In the genomic region with DNA sequence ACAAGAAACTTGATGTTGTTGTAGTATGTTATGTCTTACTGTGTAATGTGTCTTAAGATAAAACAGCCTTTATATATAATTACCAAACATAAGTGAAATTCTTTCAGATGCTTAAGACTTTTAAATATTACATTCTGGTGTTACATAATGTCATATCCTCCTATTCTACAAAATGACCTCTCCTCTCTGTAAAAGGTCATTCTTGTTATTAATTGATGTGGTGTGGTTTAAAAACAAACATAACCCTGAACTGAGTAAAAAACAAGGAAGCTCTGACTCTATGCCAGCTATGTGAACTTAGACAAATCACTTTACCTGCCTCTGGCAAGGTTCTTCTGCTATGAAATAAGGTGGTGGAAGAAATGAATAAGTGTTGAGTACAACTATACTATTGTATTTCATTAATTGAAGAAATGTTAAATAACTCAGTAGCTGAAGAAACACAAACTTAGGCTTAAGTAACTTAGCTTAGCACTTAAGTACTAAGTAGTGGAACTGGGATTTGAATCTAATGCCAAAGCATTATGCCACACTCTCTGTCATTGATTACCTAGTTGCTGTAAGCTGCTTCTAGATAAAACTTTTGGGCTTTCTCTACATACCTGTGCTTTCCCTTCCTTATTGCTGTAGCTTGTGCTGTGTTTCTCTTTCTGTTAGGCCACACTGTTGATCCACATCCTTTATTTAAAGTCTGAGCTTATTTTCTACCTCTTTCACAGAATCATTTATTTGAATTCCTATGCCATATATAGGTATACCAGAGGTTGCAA, we compare ENCODE assay signal across 9 cellular contexts. TPM values are rescaled to one million over a fixed set of nuclear protein-coding genes. Genes with fewer than 3 reads are reported as not detected.
DNase-seq lines count a peak whose midpoint lies in the region; ATAC-seq and TF ChIP-seq lines count a peak whose summit lies in the region.
"Had no signal": no experiment of that assay in that cellular context is flagged by ENCODE, and none has a peak within 500 bp of the region (broad histone marks: within the 10 kb centered on the region; RNA-seq: fewer than 3 reads in every experiment).

No MANE protein-coding gene starts in this region.

- TF ChIP-seq CTCF in upper lobe of left lung (IDR thresholded peaks at IDR 0.05) (no peak), GM20000 (IDR thresholded peaks at IDR 0.05; ENCODE audit: extremely low read depth, missing control alignments) (no peak)

- H3K27me3 ChIP-seq in HUES64 (ENCODE audit: insufficient read depth, low read length) (no peaks in the 10 kb centered on the region), muscle layer of duodenum (ENCODE audit: low read depth, low read length) (no peaks in the 10 kb centered on the region), upper lobe of left lung (no peaks in the 10 kb centered on the region), MG63 (no peaks in the 10 kb centered on the region)

- DNase-seq in dermis blood vessel endothelial cell (peak; percentile 47), upper lobe of left lung (no peak), MG63 (no peak), GM20000 (ENCODE audit: low spot score) (no peak)
- no peak for DNase-seq in stimulated activated CD4-positive, alpha-beta T cell treated with anti-CD3 and anti-CD28 coated beads, Interleukin-4, amount 100 ng/mL, for 4 hours
- DNase-seq: NCI-H446 had no signal

- H3K36me3 ChIP-seq in HUES64 (ENCODE audit: insufficient read depth, low read length) (no peaks in the 10 kb centered on the region), muscle layer of duodenum (ENCODE audit: control insufficient read depth in 1 of 2, insufficient read depth in 2 of 2, low read length in 2 of 2) (no peaks in the 10 kb centered on the region), upper lobe of left lung (no peaks in the 10 kb centered on the region), MG63 (peaks cover 22% of the 10 kb centered on the region)

- H3K4me3 ChIP-seq in HUES64 (ENCODE audit: low read length) = no peak overlapping the region
- peak overlapping the region; percentile 35 to 87 for H3K4me3 ChIP-seq in muscle layer of duodenum (ENCODE audit: low read depth in 1 of 2, low read length in 2 of 2)
- H3K4me3 ChIP-seq in upper lobe of left lung = no peak overlapping the region
- no peak overlapping the region for H3K4me3 ChIP-seq in MG63

- ATAC-seq in upper lobe of left lung (ENCODE audit: low FRiP score in 2 of 2) = no peak

- H3K9me3 ChIP-seq in HUES64 (ENCODE audit: insufficient read depth, low read depth, low read length) (no peaks in the 10 kb centered on the region), muscle layer of duodenum (ENCODE audit: control insufficient read depth in 1 of 2, low read length in 2 of 2) (no peaks in the 10 kb centered on the region), upper lobe of left lung (no peaks in the 10 kb centered on the region), MG63 (no peaks in the 10 kb centered on the region)

- H3K27ac ChIP-seq in HUES64 (ENCODE audit: low read depth, low read length) (peak overlapping the region; percentile 39; the same call in 1 of the 2 replicates), muscle layer of duodenum (ENCODE audit: low read length) (peak overlapping the region; percentile 65), upper lobe of left lung (peak overlapping the region; percentile 2 to 55 (median 28))

- H3K9ac ChIP-seq in HUES64 (ENCODE audit: low read depth, low read length) = 0 out of 2 replicates have a peak overlapping the region, but pooled peaks have one; percentile 8

- H3K4me1 ChIP-seq in HUES64 (ENCODE audit: insufficient read depth, low read length) (peaks cover 41% of the 10 kb centered on the region), muscle layer of duodenum (ENCODE audit: control insufficient read depth in 1 of 2, insufficient read depth in 2 of 2, low read length in 2 of 2) (peaks cover 8 to 13% of the 10 kb centered on the region in 2 donors), upper lobe of left lung (peaks cover 8 to 18% (median 12%) of the 10 kb centered on the region in 4 donors)

- no peak for TF ChIP-seq EP300 in upper lobe of left lung (IDR thresholded peaks at IDR 0.05)

- TF ChIP-seq POLR2A in upper lobe of left lung (IDR thresholded peaks at IDR 0.05) = no peak

RNA-seq across cellular contexts. Expression of a gene that starts 0.9 kb away (rescaled TPM):
- 0.15 TPM for polyA plus RNA-seq in HUES64 (2013, experiment 1 of 2)
- polyA plus RNA-seq in HUES64 (2013, experiment 2 of 2) = 0.76 TPM
- total RNA-seq in dermis blood vessel endothelial cell (not detected in 2 replicates), upper lobe of left lung (10 to 100 TPM in 3 of 6 donors, 1 to 10 TPM in 3; 4.9 to 22.8 (median 15.8) TPM)
- 0.46 TPM in 1 of 2 replicates, not detected in the other for total RNA-seq in MG63 (2014; rRNA removed; shearing (Covaris generic); ENCODE audit: low replicate concordance)
- total RNA-seq: activated T-helper 1 cell treated with anti-CD3 and anti-CD28 coated beads, Interleukin-12 subunit alpha, Interleukin-12 subunit beta, Interleukin-2, Interleukin-4 antibody, amounts not matched to agents 30 ng/mL and 10 ng/mL and 1 ng/mL, durations not matched to agents 14 hours and 24 hours and 36 hours had no signal

Comparison
In these comparisons a context has a peak if more than half of its experiments do, and no peak if none do; other contexts are left out.
1. H3K4me3 ChIP-seq: peak in muscle layer of duodenum (2 of 2); none in HUES64 (single experiment), upper lobe of left lung (0 of 4) and MG63 (single experiment).
2. Peak in every context shown above with its lines, with median percentiles within 50 percentile points of each other: H3K27ac ChIP-seq.